Comparison of ENCODE assay signal across 7 cellular contexts in the genomic region with DNA sequence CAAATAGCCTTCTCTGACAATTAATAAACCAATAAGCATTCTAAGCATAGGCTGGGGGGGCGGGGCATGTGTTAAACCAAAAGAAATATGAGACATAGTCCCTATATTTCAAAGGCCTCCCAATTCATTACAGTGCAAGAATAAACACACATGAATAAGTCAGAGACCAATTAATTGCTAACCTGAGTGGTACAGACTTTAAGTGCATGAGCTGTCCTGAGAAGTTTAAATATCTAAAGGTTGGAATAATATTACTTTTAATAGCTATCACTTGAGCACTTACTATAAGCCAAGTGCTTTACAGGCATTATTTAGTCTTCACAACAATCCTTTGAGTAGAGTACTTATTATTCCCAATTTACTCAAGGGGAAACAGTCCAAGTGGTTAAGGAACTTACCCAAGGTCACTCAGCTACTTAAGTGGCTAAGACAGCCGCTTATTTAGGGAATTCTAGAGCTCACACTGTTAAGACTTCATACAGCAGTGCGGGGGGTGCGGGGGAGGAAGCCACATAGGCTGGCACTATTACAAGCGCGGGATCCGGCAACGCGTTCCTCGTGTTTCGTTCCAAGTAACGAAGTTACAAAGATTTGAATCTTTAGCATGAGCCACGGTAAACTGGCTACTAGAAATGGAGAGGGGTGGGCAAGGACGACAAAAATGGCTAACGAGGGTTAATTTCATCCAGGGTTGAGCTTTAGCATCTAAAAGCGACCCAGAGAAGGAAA. TPM values are rescaled to one million over a fixed set of nuclear protein-coding genes. Genes with fewer than 3 reads are reported as not detected.
A peak's percentile ranks its signal among the peaks of the same experiment; 100 is the strongest.
DNase-seq lines count a peak whose midpoint lies in the region; ATAC-seq, FAIRE-seq and TF ChIP-seq lines count a peak whose summit lies in the region.

No MANE protein-coding gene starts in this region.

- H3K27ac ChIP-seq in PC-3 (ENCODE audit: low read length), result peak overlapping the region; percentile 72

- no peaks in the 10 kb centered on the region for H3K9me3 Mint-ChIP-seq in chondrocyte (ENCODE audit: low read depth)

- peak overlapping the region; percentile 96 for H3K9ac ChIP-seq in PC-3 (ENCODE audit: low read length)

- H3K27me3 ChIP-seq in PC-3 (ENCODE audit: low read length), result no peaks in the 10 kb centered on the region
- no peaks in the 10 kb centered on the region for H3K27me3 ChIP-seq in mononuclear cell (ENCODE audit: insufficient read depth, low read length)

- H3K4me3 ChIP-seq in PC-3 (ENCODE audit: low read length), result peak overlapping the region; percentile 97
- H3K4me3 ChIP-seq in mononuclear cell (ENCODE audit: low read length), result peak overlapping the region; percentile 80

- no peaks in the 10 kb centered on the region for H3K36me3 Mint-ChIP-seq in chondrocyte (ENCODE audit: low read depth)

- H3F3A ChIP-seq in PC-3 (ENCODE audit: low read length, unreplicated experiment), result no peaks in the 10 kb centered on the region

- POLR2A ChIA-PET in PC-3 (lab: Charles Lee; ENCODE audit: unreplicated experiment), result interaction anchor here (0.5 to 0.7 kb wide), 4 partner anchors 11 to 58 kb away, joined by 3 to 9 read pairs (median 4); no protein-coding TSS in a partner anchor

- no peaks in the 10 kb centered on the region for H3K27me3 Mint-ChIP-seq in chondrocyte (ENCODE audit: low read depth)

- no peaks in the 10 kb centered on the region; the same call in 1 of the 2 replicates for H3K36me3 ChIP-seq in PC-3 (ENCODE audit: low read depth, low read length)

- peak; percentile 50 for ATAC-seq in PC-3

- peak overlapping the region; percentile 90 for H3K4me3 Mint-ChIP-seq in chondrocyte (ENCODE audit: unreplicated experiment)

- peak; percentile 7 for DNase-seq in GM20000 (ENCODE audit: low spot score)
- peak; percentile 24 for DNase-seq in PC-3
- DNase-seq in chondrocyte (ENCODE audit: low spot score), result no peak
- DNase-seq in urothelium cell line (ENCODE audit: low spot score), result peak; percentile 0
- DNase-seq in DMS53 (lab: John Stamatoyannopoulos, UW), result no peak
- no peak for DNase-seq in H4 (ENCODE audit: low spot score)

- CTCF ChIA-PET in PC-3 (lab: Charles Lee), result interaction anchor here (0.7 to 1.5 kb wide), 2 partner anchors 39 to 277 kb away, joined by 3 to 8 read pairs; no protein-coding TSS in a partner anchor

- H3K4me1 ChIP-seq in PC-3 (ENCODE audit: insufficient read depth, low read length), result peaks cover 32% of the 10 kb centered on the region
- peaks cover 22% of the 10 kb centered on the region for H3K4me1 ChIP-seq in mononuclear cell (ENCODE audit: insufficient read depth, low read length)

- BruUV-seq in PC-3 (replicated peaks; lab: Mats Ljungman, UMichigan), result no TSS peak

- peak overlapping the region; percentile 24; the same call in 1 of the 2 replicates for H2AFZ ChIP-seq in PC-3 (ENCODE audit: low read length)

- H4K20me1 ChIP-seq in PC-3 (ENCODE audit: low read length), result peaks cover 44% of the 10 kb centered on the region

- peaks cover 20% of the 10 kb centered on the region for H3K4me1 Mint-ChIP-seq in chondrocyte (ENCODE audit: low read depth)

- H3K9me3 ChIP-seq in PC-3 (ENCODE audit: low read length), result no peaks in the 10 kb centered on the region
- no peaks in the 10 kb centered on the region for H3K9me3 ChIP-seq in mononuclear cell (ENCODE audit: low read depth, low read length)

- no peak for TF ChIP-seq CTCF in GM20000 (IDR thresholded peaks at IDR 0.05; ENCODE audit: extremely low read depth, missing control alignments)
- TF ChIP-seq CTCF in PC-3 (conservative IDR thresholded peaks at IDR 0.05; ENCODE audit: low read depth, low read length), result no peak
- TF ChIP-seq CTCF in chondrocyte (IDR thresholded peaks at IDR 0.05), result no peak

- H3K79me2 ChIP-seq in PC-3 (ENCODE audit: low read length), result peaks cover 69% of the 10 kb centered on the region

- no peak for FAIRE-seq in urothelium cell line (lab: Jason Lieb, UNC)

- H3K9me2 ChIP-seq in PC-3 (replicated peaks; ENCODE audit: low read length), result no peaks in the 10 kb centered on the region

- H3K4me2 ChIP-seq in PC-3 (ENCODE audit: low read length), result peak overlapping the region; percentile 96

- intact Hi-C loops in PC-3 (cut with micrococcal nuclease), result loop anchor here (5.0 kb wide), 2 partner anchors 34 to 84 kb away; no protein-coding TSS in a partner anchor

- H3K27ac Mint-ChIP-seq in chondrocyte (ENCODE audit: unreplicated experiment), result peak overlapping the region; percentile 93

RNA-seq across cellular contexts. Expression of gene THOC2, which starts 1.4 kb away (rescaled TPM):
- total RNA-seq in PC-3 (2014; rRNA removed), result 69.1 and 78.0 TPM in 2 replicates
- 50.1 to 77.6 TPM (median 53.4 TPM) in 3 replicates for total RNA-seq in chondrocyte
- 107 TPM for total RNA-seq in mononuclear cell
- 37.7 and 39.6 TPM in 2 replicates for total RNA-seq in H4 (2014; rRNA removed; shearing (Covaris generic))

Comparison
In these comparisons a context has a peak if more than half of its experiments do, and no peak if none do; other contexts are left out.
1. DNase-seq: peak in GM20000 (single experiment), PC-3 (single experiment) and urothelium cell line (single experiment); none in chondrocyte (single experiment), DMS53 (single experiment) and H4 (single experiment).